8 cellular contexts compared by ENCODE assay signal in genomic region chr1:54950361-54951163, GRCh38. TPM values are rescaled to one million over a fixed set of nuclear protein-coding genes. Genes with fewer than 3 reads are reported as not detected.
A peak's percentile ranks its signal among the peaks of the same experiment; 100 is the strongest.
DNase-seq lines count a peak whose midpoint lies in the region; ATAC-seq, FAIRE-seq and TF ChIP-seq lines count a peak whose summit lies in the region.

No MANE protein-coding gene starts in this region.

- no peak overlapping the region for H3K4me3 ChIP-seq in BLaER1
- peak overlapping the region; percentile 39 to 42 for H3K4me3 ChIP-seq in kidney (ENCODE audit: low read length in 2 of 2)

- DNase-seq in NCI-H2081 treated with DMSO at 0.1 percent for 48 hours (lab: John Stamatoyannopoulos, UW) (peak; percentile 55), UCSD-AML1 (lab: John Stamatoyannopoulos, UW; ENCODE audit: unreplicated experiment) (peak; percentile 63), kidney (peak; percentile 78)
- DNase-seq in central memory CD8-positive, alpha-beta T cell (ENCODE audit: low spot score in 2 of 2) = peak; percentile 34
- DNase-seq in stimulated activated CD4-positive, alpha-beta T cell treated with anti-CD3 and anti-CD28 coated beads, Interleukin-12 subunit alpha, Interleukin-12 subunit beta, amount 100 ng/mL, for 48 hours (ENCODE audit: low read depth in 2 of 3, low spot score in 1 of 3) = peak; percentile 27 to 79 (median 35)

- H4K20me1 ChIP-seq in BLaER1 = no peaks in the 10 kb centered on the region

- peaks cover 19% of the 10 kb centered on the region for H3K4me1 Mint-ChIP-seq in central memory CD8-positive, alpha-beta T cell

- H3K9me3 Mint-ChIP-seq in central memory CD8-positive, alpha-beta T cell = no peaks in the 10 kb centered on the region

- ATAC-seq in GM21723 (IDR thresholded peaks at IDR 0.05; ENCODE audit: unreplicated experiment) (peak; percentile 72), GM18505 (IDR thresholded peaks at IDR 0.05; ENCODE audit: unreplicated experiment) (no peak)
- ATAC-seq in central memory CD8-positive, alpha-beta T cell (replicated peaks; ENCODE audit: extremely low read depth, poor library complexity, severe bottlenecking) = no peak

- H3K4me3 Mint-ChIP-seq in central memory CD8-positive, alpha-beta T cell = no peak overlapping the region

- no peak overlapping the region; the same call in 1 of the 2 replicates for H3K9ac ChIP-seq in BLaER1
- H3K9ac ChIP-seq in kidney (ENCODE audit: low read length in 2 of 2) = peak overlapping the region in 1 of 2 donors; percentile 48

- intact Hi-C loops in kidney (cut with DNase I) = no loop called here

- H3K4me1 ChIP-seq in BLaER1 (peaks cover 16% of the 10 kb centered on the region), kidney (ENCODE audit: control insufficient read depth in 1 of 2, insufficient read depth in 1 of 2, low read depth in 1 of 2, low read length in 2 of 2) (peaks cover 4 to 8% of the 10 kb centered on the region in 2 donors)

- TF ChIP-seq CTCF in kidney (IDR thresholded peaks at IDR 0.05; ENCODE audit: borderline replicate concordance, extremely low read depth, insufficient read depth) = peak; percentile 87

- H3K27ac Mint-ChIP-seq in central memory CD8-positive, alpha-beta T cell (ENCODE audit: low read depth) = no peak overlapping the region

- no peaks in the 10 kb centered on the region for H3K27me3 Mint-ChIP-seq in central memory CD8-positive, alpha-beta T cell

- 0 out of 2 replicates have a peak overlapping the region, but pooled peaks have one; percentile 20 for H3K27ac ChIP-seq in BLaER1
- peak overlapping the region in 1 of 2 donors; percentile 19 for H3K27ac ChIP-seq in kidney (ENCODE audit: low read depth in 2 of 2, low read length in 2 of 2)

- peaks cover 2% of the 10 kb centered on the region for H3K36me3 Mint-ChIP-seq in central memory CD8-positive, alpha-beta T cell (ENCODE audit: insufficient read depth)

- H3K27me3 ChIP-seq in BLaER1 = no peaks in the 10 kb centered on the region

- H3K4me2 ChIP-seq in BLaER1 = peak overlapping the region; percentile 57

- H3K9me3 ChIP-seq in BLaER1 (no peaks in the 10 kb centered on the region; the same call in 1 of the 2 replicates), kidney (ENCODE audit: control insufficient read depth in 1 of 2, low read length in 2 of 2) (no peaks in the 10 kb centered on the region)

- H3K36me3 ChIP-seq in BLaER1 (no peaks in the 10 kb centered on the region), kidney (ENCODE audit: control insufficient read depth in 1 of 2, insufficient read depth in 2 of 2, low read length in 2 of 2) (no peaks in the 10 kb centered on the region)

- TF ChIP-seq POLR2A in GM18505 (IDR thresholded peaks at IDR 0.05; ENCODE audit: borderline replicate concordance, extremely low read depth, insufficient read depth, insufficient read length) = no peak

- FAIRE-seq in kidney (lab: Jason Lieb, UNC) = peak; percentile 65

RNA-seq across cellular contexts. Expression of gene TMEM61, which starts 29.9 kb away (rescaled TPM):
- total RNA-seq in kidney = 7.0 TPM
- polyA plus RNA-seq in kidney (ENCODE audit: insufficient read depth, low read depth, low replicate concordance) = 42.7 TPM

RNA-seq across cellular contexts. Expression of gene BSND, which starts 48.2 kb away (rescaled TPM):
- 1.4 TPM for total RNA-seq in kidney
- 22.7 TPM for polyA plus RNA-seq in kidney (ENCODE audit: insufficient read depth, low read depth, low replicate concordance)
